ENCODE assay signal across 8 cellular contexts in the genomic region with DNA sequence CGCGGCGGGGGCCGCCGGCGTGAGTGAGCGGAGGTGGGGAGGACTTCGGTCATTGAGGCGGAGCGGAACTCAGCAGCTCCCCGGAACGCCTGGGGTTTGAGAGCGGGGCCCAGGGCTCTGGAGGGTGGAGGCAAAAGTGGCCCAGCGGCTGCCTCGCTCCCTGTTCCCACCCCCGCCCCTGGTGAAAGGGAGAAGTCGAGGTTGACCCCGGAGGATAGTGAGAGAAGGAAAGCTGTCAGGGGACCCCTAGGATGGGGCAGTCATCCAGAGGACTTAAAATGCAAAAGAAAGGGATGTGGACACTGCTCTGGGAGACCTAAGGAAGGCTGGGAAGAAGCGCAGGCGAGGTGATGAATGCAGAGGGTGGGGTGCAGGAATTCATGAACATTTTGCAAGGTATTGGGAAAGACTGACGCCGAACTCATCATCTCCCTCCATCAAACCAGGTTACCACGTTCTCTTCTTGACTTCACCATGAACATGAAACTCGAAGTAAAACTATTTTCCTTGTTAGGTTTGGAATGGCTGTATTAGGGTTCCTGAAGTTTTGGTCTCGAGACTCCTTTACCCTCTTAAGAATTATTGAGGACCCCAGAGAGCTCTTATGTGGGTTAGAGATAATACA. TPM values are rescaled to one million over a fixed set of nuclear protein-coding genes. Genes with fewer than 3 reads are reported as not detected.
DNase-seq lines count a peak whose midpoint lies in the region; ATAC-seq and TF ChIP-seq lines count a peak whose summit lies in the region.

No MANE protein-coding gene starts in this region.

- peaks cover 0 to 7% of the 10 kb centered on the region in 2 donors for H3K4me1 ChIP-seq in ascending aorta
- H3K4me1 ChIP-seq in iPS-18a (ENCODE audit: control insufficient read depth, low read depth, low read length) = peaks cover 15% of the 10 kb centered on the region
- H3K4me1 ChIP-seq in skeletal muscle satellite cell (ENCODE audit: control insufficient read depth, insufficient read depth, low read length) = peaks cover 39% of the 10 kb centered on the region

- H3K4me2 ChIP-seq in skeletal muscle satellite cell (ENCODE audit: low read length) = peak overlapping the region; percentile 78

- peak; percentile 66 for DNase-seq in DMS53 (lab: John Stamatoyannopoulos, UW)
- DNase-seq in LoVo (ENCODE audit: low spot score) = peak; percentile 37
- no peak for DNase-seq in ascending aorta (ENCODE audit: low spot score in 2 of 2)
- DNase-seq in globus pallidus (ENCODE audit: low spot score) = no peak
- DNase-seq in GM20000 (ENCODE audit: low spot score) = no peak

- no peaks in the 10 kb centered on the region for H3K36me3 ChIP-seq in ascending aorta
- no peaks in the 10 kb centered on the region for H3K36me3 ChIP-seq in iPS-18a (ENCODE audit: control insufficient read depth, low read depth, low read length)
- H3K36me3 ChIP-seq in skeletal muscle satellite cell (ENCODE audit: insufficient read depth, low read length) = no peaks in the 10 kb centered on the region

- intact Hi-C loops in ascending aorta (cut with DNase I) = loop anchor here (5.0 kb wide), 2 partner anchors 465 to 685 kb away; partner anchors contain the start of genes LMAN1 and SEC11C

- H3K27ac ChIP-seq in ascending aorta = peak overlapping the region; percentile 75 to 93
- no peak overlapping the region for H3K27ac ChIP-seq in iPS-18a (ENCODE audit: low read length)

- ATAC-seq in GM21447 (IDR thresholded peaks at IDR 0.05; ENCODE audit: unreplicated experiment) = peak; percentile 20

- no peaks in the 10 kb centered on the region for H3K9me3 ChIP-seq in ascending aorta
- H3K9me3 ChIP-seq in iPS-18a (ENCODE audit: control insufficient read depth, low read depth, low read length) = no peaks in the 10 kb centered on the region
- no peaks in the 10 kb centered on the region for H3K9me3 ChIP-seq in skeletal muscle satellite cell (replicated peaks; ENCODE audit: low read length)

- TF ChIP-seq CTCF in ascending aorta (IDR thresholded peaks at IDR 0.05) (no peak), GM20000 (IDR thresholded peaks at IDR 0.05; ENCODE audit: extremely low read depth, missing control alignments) (no peak)

- no peaks in the 10 kb centered on the region for H3K27me3 ChIP-seq in ascending aorta
- peaks cover 10% of the 10 kb centered on the region for H3K27me3 ChIP-seq in iPS-18a (ENCODE audit: control insufficient read depth, insufficient read depth, low read length)
- H3K27me3 ChIP-seq in skeletal muscle satellite cell (ENCODE audit: control insufficient read depth, insufficient read depth, low read length) = no peaks in the 10 kb centered on the region

- peak overlapping the region; percentile 31 for H3K9ac ChIP-seq in iPS-18a (ENCODE audit: low read length)
- H3K9ac ChIP-seq in skeletal muscle satellite cell (ENCODE audit: low read depth, low read length) = peak overlapping the region; percentile 93

- H3K4me3 ChIP-seq in ascending aorta = peak overlapping the region; percentile 91 to 95
- H3K4me3 ChIP-seq in iPS-18a (ENCODE audit: low read length) = peak overlapping the region; percentile 72
- peak overlapping the region; percentile 80 for H3K4me3 ChIP-seq in skeletal muscle satellite cell (ENCODE audit: low read length)

RNA-seq across cellular contexts. Expression of gene MALT1, which starts 0.8 kb away (rescaled TPM):
- 14.5 TPM for total RNA-seq in ascending aorta
- total RNA-seq in skeletal muscle satellite cell (2012; rRNA removed) = 9.0 and 9.1 TPM in 2 replicates

RNA-seq across cellular contexts. Expression of gene ALPK2, which starts 43.2 kb away (rescaled TPM):
- not detected for total RNA-seq in ascending aorta
- 2.3 and 5.7 TPM in 2 replicates for total RNA-seq in skeletal muscle satellite cell (2012; rRNA removed)

Comparison
In these comparisons a context has a peak if more than half of its experiments do, and no peak if none do; other contexts are left out.
1. DNase-seq: peak in DMS53 (single experiment) and LoVo (single experiment); none in ascending aorta (0 of 2), globus pallidus (single experiment) and GM20000 (single experiment).
2. Peak in every context shown above with its lines, with median percentiles within 50 percentile points of each other: H3K4me3 ChIP-seq.